Comparison of ENCODE assay signal across 2 cellular contexts in the genomic region with DNA sequence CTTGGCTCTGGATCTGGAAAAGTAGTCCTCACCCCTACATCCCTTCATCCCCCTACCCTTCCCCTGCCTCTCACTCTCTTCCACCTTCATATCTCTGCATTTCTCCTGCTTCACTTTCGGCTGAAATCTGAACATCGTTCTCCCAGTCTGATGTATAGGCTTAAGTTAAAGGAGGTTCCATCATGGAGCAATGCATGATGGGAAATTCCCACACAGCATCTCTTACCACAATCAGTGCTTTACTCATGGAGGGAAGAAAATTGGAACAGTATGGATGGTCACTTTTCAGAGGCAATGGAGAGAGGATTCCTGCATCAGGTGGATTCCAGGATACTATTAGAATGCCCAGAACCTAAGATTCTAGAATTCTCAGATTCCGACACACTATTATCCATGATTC.
TF ChIP-seq lines count a peak whose summit lies in the region.

No MANE protein-coding gene starts in this region.

TF ChIP-seq in A549, 52 proteins besides CTCF, POLR2A, EP300 and RAD21:
- TF ChIP-seq FOSL2 (IDR thresholded peaks at IDR 0.05) (no peak), FOSL2 (CRISPR knock-in tag; IDR thresholded peaks at IDR 0.05) (no peak), FOXS1 (CRISPR knock-in tag; IDR thresholded peaks at IDR 0.05) (no peak), RCOR1 (IDR thresholded peaks at IDR 0.05; ENCODE audit: low read depth, low read length) (no peak), ZNF302 (CRISPR knock-in tag; IDR thresholded peaks at IDR 0.05) (no peak), ZC3H11A (IDR thresholded peaks at IDR 0.05) (no peak), TFCP2L1 (CRISPR knock-in tag; IDR thresholded peaks at IDR 0.05) (no peak), EHF (CRISPR knock-in tag; IDR thresholded peaks at IDR 0.05) (no peak), POLR2AphosphoS2 (conservative IDR thresholded peaks at IDR 0.05; ENCODE audit: low read length) (no peak), HDAC2 (IDR thresholded peaks at IDR 0.05) (no peak), EHMT2 (IDR thresholded peaks at IDR 0.05; ENCODE audit: low read depth) (no peak), PHF8 (IDR thresholded peaks at IDR 0.05; ENCODE audit: borderline replicate concordance, low read depth) (no peak), KDM1A (IDR thresholded peaks at IDR 0.05; ENCODE audit: low read depth) (no peak), ZFP36 (IDR thresholded peaks at IDR 0.05; ENCODE audit: borderline replicate concordance, partially characterized antibody) (no peak), HOXB5 (CRISPR knock-in tag; IDR thresholded peaks at IDR 0.05) (no peak), CBX2 (IDR thresholded peaks at IDR 0.05; ENCODE audit: borderline replicate concordance, low read depth) (no peak), HOXA7 (CRISPR knock-in tag; IDR thresholded peaks at IDR 0.05) (no peak), BCL3 (IDR thresholded peaks at IDR 0.05) (no peak), JUN (IDR thresholded peaks at IDR 0.05) (no peak)
- TF ChIP-seq, protein P1, sequence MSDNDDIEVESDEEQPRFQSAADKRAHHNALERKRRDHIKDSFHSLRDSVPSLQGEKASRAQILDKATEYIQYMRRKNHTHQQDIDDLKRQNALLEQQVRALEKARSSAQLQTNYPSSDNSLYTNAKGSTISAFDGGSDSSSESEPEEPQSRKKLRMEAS (IDR thresholded peaks at IDR 0.05) = no peak
- TF ChIP-seq, protein P2, sequence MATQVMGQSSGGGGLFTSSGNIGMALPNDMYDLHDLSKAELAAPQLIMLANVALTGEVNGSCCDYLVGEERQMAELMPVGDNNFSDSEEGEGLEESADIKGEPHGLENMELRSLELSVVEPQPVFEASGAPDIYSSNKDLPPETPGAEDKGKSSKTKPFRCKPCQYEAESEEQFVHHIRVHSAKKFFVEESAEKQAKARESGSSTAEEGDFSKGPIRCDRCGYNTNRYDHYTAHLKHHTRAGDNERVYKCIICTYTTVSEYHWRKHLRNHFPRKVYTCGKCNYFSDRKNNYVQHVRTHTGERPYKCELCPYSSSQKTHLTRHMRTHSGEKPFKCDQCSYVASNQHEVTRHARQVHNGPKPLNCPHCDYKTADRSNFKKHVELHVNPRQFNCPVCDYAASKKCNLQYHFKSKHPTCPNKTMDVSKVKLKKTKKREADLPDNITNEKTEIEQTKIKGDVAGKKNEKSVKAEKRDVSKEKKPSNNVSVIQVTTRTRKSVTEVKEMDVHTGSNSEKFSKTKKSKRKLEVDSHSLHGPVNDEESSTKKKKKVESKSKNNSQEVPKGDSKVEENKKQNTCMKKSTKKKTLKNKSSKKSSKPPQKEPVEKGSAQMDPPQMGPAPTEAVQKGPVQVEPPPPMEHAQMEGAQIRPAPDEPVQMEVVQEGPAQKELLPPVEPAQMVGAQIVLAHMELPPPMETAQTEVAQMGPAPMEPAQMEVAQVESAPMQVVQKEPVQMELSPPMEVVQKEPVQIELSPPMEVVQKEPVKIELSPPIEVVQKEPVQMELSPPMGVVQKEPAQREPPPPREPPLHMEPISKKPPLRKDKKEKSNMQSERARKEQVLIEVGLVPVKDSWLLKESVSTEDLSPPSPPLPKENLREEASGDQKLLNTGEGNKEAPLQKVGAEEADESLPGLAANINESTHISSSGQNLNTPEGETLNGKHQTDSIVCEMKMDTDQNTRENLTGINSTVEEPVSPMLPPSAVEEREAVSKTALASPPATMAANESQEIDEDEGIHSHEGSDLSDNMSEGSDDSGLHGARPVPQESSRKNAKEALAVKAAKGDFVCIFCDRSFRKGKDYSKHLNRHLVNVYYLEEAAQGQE (IDR thresholded peaks at IDR 0.05) = no peak

TF ChIP-seq in K562, 482 proteins besides CTCF, POLR2A, EP300 and RAD21:
- TF ChIP-seq, protein P3, sequence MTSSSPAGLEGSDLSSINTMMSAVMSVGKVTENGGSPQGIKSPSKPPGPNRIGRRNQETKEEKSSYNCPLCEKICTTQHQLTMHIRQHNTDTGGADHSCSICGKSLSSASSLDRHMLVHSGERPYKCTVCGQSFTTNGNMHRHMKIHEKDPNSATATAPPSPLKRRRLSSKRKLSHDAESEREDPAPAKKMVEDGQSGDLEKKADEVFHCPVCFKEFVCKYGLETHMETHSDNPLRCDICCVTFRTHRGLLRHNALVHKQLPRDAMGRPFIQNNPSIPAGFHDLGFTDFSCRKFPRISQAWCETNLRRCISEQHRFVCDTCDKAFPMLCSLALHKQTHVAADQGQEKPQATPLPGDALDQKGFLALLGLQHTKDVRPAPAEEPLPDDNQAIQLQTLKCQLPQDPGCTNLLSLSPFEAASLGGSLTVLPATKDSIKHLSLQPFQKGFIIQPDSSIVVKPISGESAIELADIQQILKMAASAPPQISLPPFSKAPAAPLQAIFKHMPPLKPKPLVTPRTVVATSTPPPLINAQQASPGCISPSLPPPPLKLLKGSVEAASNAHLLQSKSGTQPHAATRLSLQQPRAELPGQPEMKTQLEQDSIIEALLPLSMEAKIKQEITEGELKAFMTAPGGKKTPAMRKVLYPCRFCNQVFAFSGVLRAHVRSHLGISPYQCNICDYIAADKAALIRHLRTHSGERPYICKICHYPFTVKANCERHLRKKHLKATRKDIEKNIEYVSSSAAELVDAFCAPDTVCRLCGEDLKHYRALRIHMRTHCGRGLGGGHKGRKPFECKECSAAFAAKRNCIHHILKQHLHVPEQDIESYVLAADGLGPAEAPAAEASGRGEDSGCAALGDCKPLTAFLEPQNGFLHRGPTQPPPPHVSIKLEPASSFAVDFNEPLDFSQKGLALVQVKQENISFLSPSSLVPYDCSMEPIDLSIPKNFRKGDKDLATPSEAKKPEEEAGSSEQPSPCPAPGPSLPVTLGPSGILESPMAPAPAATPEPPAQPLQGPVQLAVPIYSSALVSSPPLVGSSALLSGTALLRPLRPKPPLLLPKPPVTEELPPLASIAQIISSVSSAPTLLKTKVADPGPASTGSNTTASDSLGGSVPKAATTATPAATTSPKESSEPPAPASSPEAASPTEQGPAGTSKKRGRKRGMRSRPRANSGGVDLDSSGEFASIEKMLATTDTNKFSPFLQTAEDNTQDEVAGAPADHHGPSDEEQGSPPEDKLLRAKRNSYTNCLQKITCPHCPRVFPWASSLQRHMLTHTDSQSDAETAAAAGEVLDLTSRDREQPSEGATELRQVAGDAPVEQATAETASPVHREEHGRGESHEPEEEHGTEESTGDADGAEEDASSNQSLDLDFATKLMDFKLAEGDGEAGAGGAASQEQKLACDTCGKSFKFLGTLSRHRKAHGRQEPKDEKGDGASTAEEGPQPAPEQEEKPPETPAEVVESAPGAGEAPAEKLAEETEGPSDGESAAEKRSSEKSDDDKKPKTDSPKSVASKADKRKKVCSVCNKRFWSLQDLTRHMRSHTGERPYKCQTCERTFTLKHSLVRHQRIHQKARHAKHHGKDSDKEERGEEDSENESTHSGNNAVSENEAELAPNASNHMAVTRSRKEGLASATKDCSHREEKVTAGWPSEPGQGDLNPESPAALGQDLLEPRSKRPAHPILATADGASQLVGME (CRISPR knock-in tag; IDR thresholded peaks at IDR 0.05) = peak; percentile 87; the same call in 1 of the 2 replicates
- TF ChIP-seq, protein P4, sequence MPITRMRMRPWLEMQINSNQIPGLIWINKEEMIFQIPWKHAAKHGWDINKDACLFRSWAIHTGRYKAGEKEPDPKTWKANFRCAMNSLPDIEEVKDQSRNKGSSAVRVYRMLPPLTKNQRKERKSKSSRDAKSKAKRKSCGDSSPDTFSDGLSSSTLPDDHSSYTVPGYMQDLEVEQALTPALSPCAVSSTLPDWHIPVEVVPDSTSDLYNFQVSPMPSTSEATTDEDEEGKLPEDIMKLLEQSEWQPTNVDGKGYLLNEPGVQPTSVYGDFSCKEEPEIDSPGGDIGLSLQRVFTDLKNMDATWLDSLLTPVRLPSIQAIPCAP (CRISPR knock-in tag; IDR thresholded peaks at IDR 0.05; ENCODE audit: borderline replicate concordance) = no peak
- TF ChIP-seq NFE2L1 (tag; IDR thresholded peaks at IDR 0.05; ENCODE audit: borderline replicate concordance, low read depth) (no peak), RCOR1 (IDR thresholded peaks at IDR 0.05; ENCODE audit: borderline replicate concordance in 1 of 2, low read depth in 2 of 2, low read length in 2 of 2) (peak in 1 of 2 experiments; percentile 96; a peak in 2 of 4 replicates), NONO (IDR thresholded peaks at IDR 0.05; ENCODE audit: low read depth in 2 of 2, low read length in 1 of 2) (no peak), HDAC2 (IDR thresholded peaks at IDR 0.05) (peak; percentile 77; the same call in 1 of the 2 replicates), ZNF324 (CRISPR knock-in tag; IDR thresholded peaks at IDR 0.05) (no peak), DEAF1 (CRISPR knock-in tag; IDR thresholded peaks at IDR 0.05) (no peak), NFIC (IDR thresholded peaks at IDR 0.05) (no peak), RBM17 (IDR thresholded peaks at IDR 0.05; ENCODE audit: borderline replicate concordance, low read depth, low read length) (no peak), KDM1A (IDR thresholded peaks at IDR 0.05) (peak; percentile 90 to 92), CTBP1 (IDR thresholded peaks at IDR 0.05; ENCODE audit: borderline replicate concordance) (peak; percentile 99), ZNF143 (CRISPR knock-in tag; IDR thresholded peaks at IDR 0.05) (peak; percentile 69)
